In the genomic region with DNA sequence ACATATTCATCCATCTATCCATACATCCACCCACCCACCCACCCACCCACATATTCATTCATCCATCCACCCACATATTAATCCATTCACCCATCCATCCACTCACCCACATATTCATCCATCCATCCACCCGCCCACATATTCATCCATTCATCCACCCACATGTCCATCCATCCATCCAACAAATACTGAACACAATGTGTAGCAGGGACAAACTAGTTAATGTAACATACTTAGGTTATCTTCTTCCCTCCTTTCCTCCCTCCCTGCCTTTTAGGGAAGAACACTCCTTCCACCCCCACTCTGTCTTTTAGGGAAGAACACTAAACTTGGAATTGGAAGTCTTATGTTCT, we compare ENCODE assay signal across 7 cellular contexts. TPM values are rescaled to one million over a fixed set of nuclear protein-coding genes. Genes with fewer than 3 reads are reported as not detected.
"Had no signal": no experiment of that assay in that cellular context is flagged by ENCODE, and none has a peak within 500 bp of the region (broad histone marks: within the 10 kb centered on the region; RNA-seq: fewer than 3 reads in every experiment).

No MANE protein-coding gene starts in this region.

- DNase-seq: IMR-90, KBM-7, KG1 had no signal

- H3K9me3 Mint-ChIP-seq: IgD-negative memory B cell had no signal

- H3K4me1 Mint-ChIP-seq: IgD-negative memory B cell had no signal

- ATAC-seq: HepG2, K562 had no signal

- H3K4me3 Mint-ChIP-seq: IgD-negative memory B cell had no signal

- H3K27ac ChIP-seq: HL-60 had no signal

- H3K4me3 ChIP-seq: K562 had no signal

- H3K27ac Mint-ChIP-seq: IgD-negative memory B cell had no signal

- FAIRE-seq: HepG2, K562 had no signal

- H3K27me3 Mint-ChIP-seq: IgD-negative memory B cell had no signal

RNA-seq across cellular contexts. Expression of gene HMOX1, which starts 58.4 kb away (rescaled TPM):
- total RNA-seq: K562 had no signal
